ENCODE assay signal across 19 cellular contexts in the genomic region with DNA sequence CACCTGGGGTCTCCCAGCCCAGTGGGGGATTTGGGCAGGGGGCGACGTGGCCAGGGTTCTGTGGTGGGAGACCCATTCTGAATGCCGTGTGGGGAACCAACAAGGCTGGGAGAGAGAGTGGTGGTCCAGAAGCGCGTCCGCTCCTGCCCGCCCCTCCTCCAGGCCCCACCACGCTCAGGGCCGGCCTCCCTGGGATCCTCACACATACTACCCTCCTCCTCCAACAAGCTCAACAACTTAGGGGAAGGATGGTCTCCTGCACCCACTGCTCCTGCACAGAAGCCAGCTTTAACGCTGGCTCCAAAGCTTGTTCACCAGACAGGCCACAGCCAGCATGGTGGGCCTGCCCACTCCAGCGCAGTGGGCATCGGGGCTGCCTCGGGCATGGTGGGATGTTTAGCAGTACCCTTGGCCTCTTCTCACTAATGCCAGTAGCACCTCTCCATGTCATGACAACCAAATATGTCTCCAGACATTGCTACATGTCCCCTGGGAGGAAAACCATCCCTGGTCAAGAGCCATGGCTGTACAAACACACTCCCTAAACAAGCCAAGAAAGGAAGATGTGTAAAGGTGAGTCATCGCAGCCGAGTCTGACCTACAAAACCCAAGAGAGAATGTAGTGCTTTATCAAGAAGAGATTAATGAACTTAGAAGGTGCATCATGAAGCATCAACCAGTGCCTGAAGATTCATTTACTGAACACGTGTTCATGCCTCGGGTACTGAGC.
A peak's percentile ranks its signal among the peaks of the same experiment; 100 is the strongest.
DNase-seq lines count a peak whose midpoint lies in the region; ATAC-seq, FAIRE-seq and TF ChIP-seq lines count a peak whose summit lies in the region.
"Had no signal": no experiment of that assay in that cellular context is flagged by ENCODE, and none has a peak within 500 bp of the region (broad histone marks: within the 10 kb centered on the region; RNA-seq: fewer than 3 reads in every experiment).

No MANE protein-coding gene starts in this region.

- no peaks in the 10 kb centered on the region for H3K9me3 Mint-ChIP-seq in activated CD4-positive, alpha-beta T cell treated with anti-CD3 and anti-CD28 coated beads for 36 hours (ENCODE audit: low read depth)
- H3K9me3 Mint-ChIP-seq: activated naive CD4-positive, alpha-beta T cell treated with anti-CD3 and anti-CD28 coated beads, Interleukin-2, amount 50 U/mL, for 24 hours; activated T-cell treated with anti-CD3 and anti-CD28 coated beads, Interleukin-2, amount 50 U/mL, for 4 hours; immature natural killer cell had no signal

- no peak for FAIRE-seq in H54 (lab: Jason Lieb, UNC)

- POLR2A ChIA-PET in activated CD4-positive, alpha-beta T cell treated with anti-CD3 and anti-CD28 coated beads for 36 hours (lab: Charles Lee): no interaction called here

- H3K4me3 Mint-ChIP-seq in activated CD4-positive, alpha-beta T cell treated with anti-CD3 and anti-CD28 coated beads for 36 hours: no peak overlapping the region
- H3K4me3 Mint-ChIP-seq: activated naive CD4-positive, alpha-beta T cell treated with anti-CD3 and anti-CD28 coated beads, Interleukin-2, amount 50 U/mL, for 24 hours; activated T-cell treated with anti-CD3 and anti-CD28 coated beads, Interleukin-2, amount 50 U/mL, for 4 hours; immature natural killer cell had no signal

- H3K36me3 Mint-ChIP-seq in activated CD4-positive, alpha-beta T cell treated with anti-CD3 and anti-CD28 coated beads for 36 hours (ENCODE audit: low read depth): no peaks in the 10 kb centered on the region
- H3K36me3 Mint-ChIP-seq: activated naive CD4-positive, alpha-beta T cell treated with anti-CD3 and anti-CD28 coated beads, Interleukin-2, amount 50 U/mL, for 24 hours; immature natural killer cell had no signal

- no peak for TF ChIP-seq CTCF in foreskin keratinocyte (conservative IDR thresholded peaks at IDR 0.05)

- peak; percentile 44 for DNase-seq in AG20443 (ENCODE audit: low spot score)
- DNase-seq in H54 (ENCODE audit: insufficient read length, low spot score): peak; percentile 28
- DNase-seq in RKO (ENCODE audit: low spot score): peak; percentile 37
- DNase-seq in foreskin keratinocyte: no peak
- DNase-seq in activated CD4-positive, alpha-beta T cell treated with anti-CD3 and anti-CD28 coated beads for 36 hours: no peak
- DNase-seq in NCI-H345 treated with DMSO at 0.1 percent for 48 hours (lab: John Stamatoyannopoulos, UW; ENCODE audit: unreplicated experiment): no peak
- DNase-seq in LoVo (ENCODE audit: low spot score): no peak
- DNase-seq: activated CD4-positive, CD25-positive, alpha-beta regulatory T cell; activated T-cell treated with anti-CD3 and anti-CD28 coated beads, Interleukin-2, amount 50 U/mL, for 4 hours; Calu3; immature natural killer cell; KBM-7; lower lobe of right lung; NCI-H1105 had no signal

- CTCF ChIA-PET in activated CD4-positive, alpha-beta T cell treated with anti-CD3 and anti-CD28 coated beads for 36 hours (lab: Charles Lee): interaction anchor here (0.7 kb wide), 1 partner anchor 8 kb away, joined by 3 read pairs; no protein-coding TSS in a partner anchor

- H3K27ac ChIP-seq in foreskin keratinocyte: no peak overlapping the region
- H3K27ac ChIP-seq: lower lobe of right lung, right atrium auricular region, SK-N-MC had no signal

- peak; percentile 41 for ATAC-seq in foreskin keratinocyte
- ATAC-seq in activated CD4-positive, alpha-beta T cell treated with anti-CD3 and anti-CD28 coated beads for 36 hours: no peak
- no peak for ATAC-seq in esophagus mucosa
- ATAC-seq: activated T-cell treated with anti-CD3 and anti-CD28 coated beads, Interleukin-2, amount 50 U/mL, for 4 hours; HCT116; lower lobe of right lung had no signal

- no peaks in the 10 kb centered on the region for H3K4me1 ChIP-seq in foreskin keratinocyte
- H3K4me1 ChIP-seq: lower lobe of right lung, right atrium auricular region had no signal

- no peak overlapping the region for H3K27ac Mint-ChIP-seq in activated CD4-positive, alpha-beta T cell treated with anti-CD3 and anti-CD28 coated beads for 36 hours
- H3K27ac Mint-ChIP-seq: activated naive CD4-positive, alpha-beta T cell treated with anti-CD3 and anti-CD28 coated beads, Interleukin-2, amount 50 U/mL, for 24 hours; immature natural killer cell had no signal

- H3K27me3 Mint-ChIP-seq in activated CD4-positive, alpha-beta T cell treated with anti-CD3 and anti-CD28 coated beads for 36 hours: no peaks in the 10 kb centered on the region

- H3K4me1 Mint-ChIP-seq in activated CD4-positive, alpha-beta T cell treated with anti-CD3 and anti-CD28 coated beads for 36 hours: no peaks in the 10 kb centered on the region
- H3K4me1 Mint-ChIP-seq: activated naive CD4-positive, alpha-beta T cell treated with anti-CD3 and anti-CD28 coated beads, Interleukin-2, amount 50 U/mL, for 24 hours; immature natural killer cell had no signal

- H3K27me3 ChIP-seq in foreskin keratinocyte: peaks cover 17% of the 10 kb centered on the region
- H3K27me3 ChIP-seq: right atrium auricular region had no signal

- TF ChIP-seq POLR2A in H54 (IDR thresholded peaks at IDR 0.05; ENCODE audit: low read depth, low read length): no peak

- intact Hi-C loops in activated CD4-positive, alpha-beta T cell treated with anti-CD3 and anti-CD28 coated beads for 36 hours (cut with DNase I, micrococcal nuclease): no loop called here

Comparison
In these comparisons a context has a peak if more than half of its experiments do, and no peak if none do; other contexts are left out.
1. DNase-seq: peak in AG20443 (single experiment), H54 (single experiment) and RKO (single experiment); none in foreskin keratinocyte (0 of 2), activated CD4-positive, alpha-beta T cell treated with anti-CD3 and anti-CD28 coated beads for 36 hours (single experiment), NCI-H345 treated with DMSO at 0.1 percent for 48 hours (single experiment) and LoVo (single experiment).